ENCODE assay signal across 13 cellular contexts in genomic region chr7:20954711-20955641, GRCh38.
"Had no signal": no experiment of that assay in that cellular context is flagged by ENCODE, and none has a peak within 500 bp of the region (broad histone marks: within the 10 kb centered on the region; RNA-seq: fewer than 3 reads in every experiment).

No MANE protein-coding gene starts in this region.

- H3K4me1 Mint-ChIP-seq: activated naive CD4-positive, alpha-beta T cell treated with anti-CD3 and anti-CD28 coated beads, Interleukin-2, amount 10 ng/mL, durations not matched to agents 7 days and 5 days had no signal

- H3K27ac ChIP-seq: brain microvascular endothelial cell, parathyroid adenoma, skin epidermis, stomach, thoracic aorta had no signal

- H3K79me2 ChIP-seq: parathyroid adenoma had no signal

- H3K9me3 ChIP-seq: stomach, thoracic aorta had no signal

- H3K9ac ChIP-seq: parathyroid adenoma had no signal

- H3K4me1 ChIP-seq: parathyroid adenoma had no signal

- H3K4me3 ChIP-seq: skin epidermis, stomach, thoracic aorta had no signal

- H3K27me3 Mint-ChIP-seq: activated naive CD4-positive, alpha-beta T cell treated with anti-CD3 and anti-CD28 coated beads, Interleukin-2, amount 10 ng/mL, durations not matched to agents 7 days and 5 days had no signal

- DNase-seq: activated CD4-positive, CD25-positive, alpha-beta regulatory T cell; activated naive CD4-positive, alpha-beta T cell treated with anti-CD3 and anti-CD28 coated beads, Interleukin-2, amount 10 ng/mL, durations not matched to agents 7 days and 5 days; brain microvascular endothelial cell; cerebellar nuclear complex; dermis blood vessel endothelial cell; erythroblast; left ventricle myocardium superior; stomach; T-helper 1 cell had no signal

- H3K27ac Mint-ChIP-seq: activated naive CD4-positive, alpha-beta T cell treated with anti-CD3 and anti-CD28 coated beads, Interleukin-2, amount 10 ng/mL, durations not matched to agents 7 days and 5 days; activated T-helper 2 cell treated with anti-CD3 and anti-CD28 coated beads, Interferon-gamma antibody, Interleukin-2, Interleukin-4, amounts not matched to agents 10 μg/mL and 5 μg/mL and 100 μg/mL, durations not matched to agents 14 hours and 24 hours and 36 hours had no signal

- H2AFZ ChIP-seq: parathyroid adenoma had no signal

- H3K27me3 ChIP-seq: brain microvascular endothelial cell, stomach had no signal

- H3K36me3 Mint-ChIP-seq: activated naive CD4-positive, alpha-beta T cell treated with anti-CD3 and anti-CD28 coated beads, Interleukin-2, amount 10 ng/mL, durations not matched to agents 7 days and 5 days had no signal

- H3K4me3 Mint-ChIP-seq: activated naive CD4-positive, alpha-beta T cell treated with anti-CD3 and anti-CD28 coated beads, Interleukin-2, amount 10 ng/mL, durations not matched to agents 7 days and 5 days had no signal

- H3K9me3 Mint-ChIP-seq: activated naive CD4-positive, alpha-beta T cell treated with anti-CD3 and anti-CD28 coated beads, Interleukin-2, amount 10 ng/mL, durations not matched to agents 7 days and 5 days; activated T-helper 2 cell treated with anti-CD3 and anti-CD28 coated beads, Interferon-gamma antibody, Interleukin-2, Interleukin-4, amounts not matched to agents 10 μg/mL and 5 μg/mL and 100 μg/mL, durations not matched to agents 14 hours and 24 hours and 36 hours had no signal

- H3K36me3 ChIP-seq: brain microvascular endothelial cell, stomach, thoracic aorta had no signal
